10 cellular contexts compared by ENCODE assay signal in the genomic region with DNA sequence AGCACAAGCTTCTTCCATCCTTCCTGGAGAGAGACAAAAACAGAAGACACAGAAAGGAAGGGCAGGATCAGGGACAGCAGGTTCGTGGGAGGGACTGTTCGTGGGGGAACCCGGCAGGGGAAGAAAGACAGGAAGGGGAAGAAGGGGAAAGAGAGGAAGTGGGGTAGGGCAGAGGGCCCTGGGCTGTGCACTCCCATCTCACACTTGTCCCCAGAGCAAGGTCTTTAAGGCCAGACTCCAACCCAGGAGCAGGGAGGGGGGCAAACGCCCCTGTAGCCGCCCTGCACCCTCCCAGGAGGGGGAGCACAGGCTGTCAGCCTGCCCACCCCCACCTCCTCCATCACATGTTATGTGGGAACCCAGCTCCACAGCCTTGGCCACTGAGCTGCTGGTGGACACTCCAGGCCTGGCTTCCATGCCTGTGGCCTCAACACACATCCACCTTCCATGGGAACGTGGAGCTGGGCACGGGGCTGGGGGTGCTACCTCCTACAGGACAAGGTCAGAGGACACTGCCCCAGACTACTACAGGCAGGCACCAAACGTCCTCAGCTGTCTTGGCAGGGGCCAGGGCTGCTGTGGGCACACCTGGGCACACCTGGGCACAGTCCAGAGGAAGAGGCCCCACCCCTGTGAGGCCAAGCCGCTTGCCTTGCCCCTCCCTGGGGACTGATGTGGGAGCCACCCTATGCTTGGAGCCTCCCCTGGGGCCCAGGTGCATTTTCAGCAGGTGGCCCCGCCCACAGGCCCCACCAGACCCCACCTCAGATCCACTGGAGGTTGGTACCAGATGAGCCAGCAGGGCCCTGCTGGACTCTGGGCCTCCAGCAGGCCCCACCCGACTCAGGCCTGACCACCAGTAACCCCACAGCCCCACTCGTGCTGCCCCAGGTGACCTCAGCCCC. TPM values are rescaled to one million over a fixed set of nuclear protein-coding genes. Genes with fewer than 3 reads are reported as not detected.
DNase-seq lines count a peak whose midpoint lies in the region; ATAC-seq and TF ChIP-seq lines count a peak whose summit lies in the region.
"Had no signal": no experiment of that assay in that cellular context is flagged by ENCODE, and none has a peak within 500 bp of the region (broad histone marks: within the 10 kb centered on the region; RNA-seq: fewer than 3 reads in every experiment).

No MANE protein-coding gene starts in this region.

- no peaks in the 10 kb centered on the region; the same call in 2 of the 3 replicates for H3K9me3 Mint-ChIP-seq in GM23338

- peak; percentile 10 for DNase-seq in activated naive CD4-positive, alpha-beta T cell treated with anti-CD3 and anti-CD28 coated beads, Interleukin-2, amount 50 U/mL, for 16 hours
- DNase-seq in activated naive CD4-positive, alpha-beta T cell (lab: John Stamatoyannopoulos, UW): no peak
- DNase-seq in activated CD8-positive, alpha-beta memory T cell treated with anti-CD3 and anti-CD28 coated beads, Interleukin-2, amount 50 U/mL, for 48 hours: peak; percentile 48
- peak; percentile 85 to 92 for DNase-seq in left colon
- DNase-seq in thyroid gland: peak; percentile 2 to 3
- DNase-seq in glomerular visceral epithelial cell (ENCODE audit: extremely low spot score): no peak
- DNase-seq in GM23338 (ENCODE audit: low spot score): no peak
- DNase-seq: brain microvascular endothelial cell, NCI-H2081 treated with DMSO at 0.1 percent for 48 hours had no signal

- H3K4me3 Mint-ChIP-seq in GM23338: no peak overlapping the region

- H3K4me1 ChIP-seq in thyroid gland (peaks cover 21 to 23% of the 10 kb centered on the region in 2 donors), GM23338 (ENCODE audit: insufficient read depth) (no peaks in the 10 kb centered on the region)

- no peak overlapping the region for H3K27ac ChIP-seq in thyroid gland
- no peak overlapping the region for H3K27ac ChIP-seq in GM23338 (ENCODE audit: low read depth)
- H3K27ac ChIP-seq: brain microvascular endothelial cell had no signal

- intact Hi-C loops in left colon (cut with DNase I, micrococcal nuclease): no loop called here
- intact Hi-C loops in thyroid gland (cut with DNase I): no loop called here

- H3F3A ChIP-seq in GM23338 (replicated peaks; ENCODE audit: low read depth): 0 out of 2 replicates have a peak, but pooled peaks cover 2% of the 10 kb centered on the region

- H4K20me1 ChIP-seq in GM23338 (replicated peaks; ENCODE audit: insufficient read depth): peaks cover 4% of the 10 kb centered on the region; the same call in 1 of the 2 replicates

- TF ChIP-seq CTCF in thyroid gland (IDR thresholded peaks at IDR 0.05) (no peak), GM23338 (conservative IDR thresholded peaks at IDR 0.05; ENCODE audit: low read depth in 2 of 2) (no peak)

- H3K4me1 Mint-ChIP-seq in GM23338: no peaks in the 10 kb centered on the region

- 75 to 79% methylated on average over 8 of the region's 12 CpGs for WGBS in thyroid gland, 2 donors

- H3K27ac Mint-ChIP-seq in GM23338: no peak overlapping the region

- H3K4me3 ChIP-seq in thyroid gland (replicated peaks in 1 of 3) (no peak overlapping the region), GM23338 (no peak overlapping the region)

- peaks cover 2% of the 10 kb centered on the region; the same call in 1 of the 2 replicates for H3K79me2 ChIP-seq in GM23338 (replicated peaks; ENCODE audit: insufficient read depth)

- peaks cover 20% of the 10 kb centered on the region; the same call in 2 of the 3 replicates for H3K36me3 Mint-ChIP-seq in GM23338 (ENCODE audit: low read depth)

- no peaks in the 10 kb centered on the region for H3K9me3 ChIP-seq in thyroid gland

- H3K27me3 ChIP-seq in thyroid gland: no peaks in the 10 kb centered on the region
- H3K27me3 ChIP-seq in GM23338 (ENCODE audit: insufficient read depth): no peaks in the 10 kb centered on the region
- H3K27me3 ChIP-seq: brain microvascular endothelial cell had no signal

- H3K4me2 ChIP-seq in GM23338: no peak overlapping the region

- H3K9me2 ChIP-seq in GM23338 (ENCODE audit: insufficient read depth): no peaks in the 10 kb centered on the region

- ATAC-seq in left colon (peak; percentile 88), GM21717 (IDR thresholded peaks at IDR 0.05; ENCODE audit: unreplicated experiment) (no peak), GM23338 (no peak)

- H3K27me3 Mint-ChIP-seq in GM23338 (ENCODE audit: insufficient read depth, low read depth, poor library complexity): peaks cover 8% of the 10 kb centered on the region

- TF ChIP-seq POLR2A in thyroid gland (IDR thresholded peaks at IDR 0.05): no peak

- H2AFZ ChIP-seq in GM23338: no peak overlapping the region

- H3K36me3 ChIP-seq in thyroid gland (no peaks in the 10 kb centered on the region), GM23338 (ENCODE audit: insufficient read depth) (no peaks in the 10 kb centered on the region)

TF ChIP-seq in GM23338, 12 proteins besides CTCF, POLR2A, EP300 and RAD21 (continues in another document):
- TF ChIP-seq STAT1 (IDR thresholded peaks at IDR 0.05; ENCODE audit: unreplicated experiment): no peak
- TF ChIP-seq, protein P1, sequence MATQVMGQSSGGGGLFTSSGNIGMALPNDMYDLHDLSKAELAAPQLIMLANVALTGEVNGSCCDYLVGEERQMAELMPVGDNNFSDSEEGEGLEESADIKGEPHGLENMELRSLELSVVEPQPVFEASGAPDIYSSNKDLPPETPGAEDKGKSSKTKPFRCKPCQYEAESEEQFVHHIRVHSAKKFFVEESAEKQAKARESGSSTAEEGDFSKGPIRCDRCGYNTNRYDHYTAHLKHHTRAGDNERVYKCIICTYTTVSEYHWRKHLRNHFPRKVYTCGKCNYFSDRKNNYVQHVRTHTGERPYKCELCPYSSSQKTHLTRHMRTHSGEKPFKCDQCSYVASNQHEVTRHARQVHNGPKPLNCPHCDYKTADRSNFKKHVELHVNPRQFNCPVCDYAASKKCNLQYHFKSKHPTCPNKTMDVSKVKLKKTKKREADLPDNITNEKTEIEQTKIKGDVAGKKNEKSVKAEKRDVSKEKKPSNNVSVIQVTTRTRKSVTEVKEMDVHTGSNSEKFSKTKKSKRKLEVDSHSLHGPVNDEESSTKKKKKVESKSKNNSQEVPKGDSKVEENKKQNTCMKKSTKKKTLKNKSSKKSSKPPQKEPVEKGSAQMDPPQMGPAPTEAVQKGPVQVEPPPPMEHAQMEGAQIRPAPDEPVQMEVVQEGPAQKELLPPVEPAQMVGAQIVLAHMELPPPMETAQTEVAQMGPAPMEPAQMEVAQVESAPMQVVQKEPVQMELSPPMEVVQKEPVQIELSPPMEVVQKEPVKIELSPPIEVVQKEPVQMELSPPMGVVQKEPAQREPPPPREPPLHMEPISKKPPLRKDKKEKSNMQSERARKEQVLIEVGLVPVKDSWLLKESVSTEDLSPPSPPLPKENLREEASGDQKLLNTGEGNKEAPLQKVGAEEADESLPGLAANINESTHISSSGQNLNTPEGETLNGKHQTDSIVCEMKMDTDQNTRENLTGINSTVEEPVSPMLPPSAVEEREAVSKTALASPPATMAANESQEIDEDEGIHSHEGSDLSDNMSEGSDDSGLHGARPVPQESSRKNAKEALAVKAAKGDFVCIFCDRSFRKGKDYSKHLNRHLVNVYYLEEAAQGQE (IDR thresholded peaks at IDR 0.05; ENCODE audit: unreplicated experiment): no peak
- no peak for TF ChIP-seq POLR2AphosphoS5 (IDR thresholded peaks at IDR 0.05; ENCODE audit: low read depth)

RNA-seq across cellular contexts. Expression of a gene that starts 9.2 kb away (rescaled TPM):
- total RNA-seq in left colon (10 to 100 TPM; 18.2 to 18.9 TPM), thyroid gland (10 to 100 TPM in 3 of 4 donors, 1 to 10 TPM in 1; 7.6 to 15.5 (median 12.2) TPM)
- total RNA-seq in GM23338 (2014; rRNA removed; shearing (Covaris generic)): 25.9 and 33.0 TPM in 2 replicates
- 31.2 and 37.4 TPM in 2 replicates for polyA plus RNA-seq in GM23338 (2016; fragmentation: Nextera tagmentation; extraction: Ambion mirVana)

Comparison
In these comparisons a context has a peak if more than half of its experiments do, and no peak if none do; other contexts are left out.
1. DNase-seq: peak in activated naive CD4-positive, alpha-beta T cell treated with anti-CD3 and anti-CD28 coated beads, Interleukin-2, amount 50 U/mL, for 16 hours (single experiment), activated CD8-positive, alpha-beta memory T cell treated with anti-CD3 and anti-CD28 coated beads, Interleukin-2, amount 50 U/mL, for 48 hours (single experiment), left colon (2 of 2) and thyroid gland (2 of 2); none in activated naive CD4-positive, alpha-beta T cell (0 of 4), glomerular visceral epithelial cell (single experiment) and GM23338 (single experiment).